Comparison of ENCODE assay signal across 25 cellular contexts in the genomic region with DNA sequence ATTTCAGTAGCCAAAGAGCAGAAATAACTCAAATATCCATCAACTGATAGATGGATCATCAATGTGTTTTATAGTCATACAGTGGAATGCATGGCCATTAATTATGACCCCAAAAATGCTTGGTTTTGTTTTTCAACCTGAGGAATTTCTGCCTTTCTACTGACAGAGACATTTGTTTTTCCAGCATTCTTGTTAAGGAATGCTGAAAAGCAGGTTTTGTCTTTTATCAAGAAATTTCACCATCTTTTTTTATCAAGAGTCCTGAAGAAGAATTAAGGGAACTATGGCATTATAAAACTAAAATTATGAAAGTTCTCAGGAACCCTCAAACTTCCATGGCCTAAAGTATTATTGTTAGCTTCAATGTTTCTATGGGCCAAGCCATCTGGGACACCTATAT.
DNase-seq lines count a peak whose midpoint lies in the region; ATAC-seq, FAIRE-seq and TF ChIP-seq lines count a peak whose summit lies in the region.
"Had no signal": no experiment of that assay in that cellular context is flagged by ENCODE, and none has a peak within 500 bp of the region (broad histone marks: within the 10 kb centered on the region; RNA-seq: fewer than 3 reads in every experiment).

No MANE protein-coding gene starts in this region.

- no peak overlapping the region for H2BK15ac ChIP-seq in mesendoderm (replicated peaks; ENCODE audit: low read depth)

- no peaks in the 10 kb centered on the region for H3F3A ChIP-seq in GM23338 (replicated peaks; ENCODE audit: low read depth)

- DNase-seq in GM23338 (ENCODE audit: low spot score) (peak; percentile 53), M059J (ENCODE audit: low read depth) (peak; percentile 21), astrocyte (ENCODE audit: low read depth) (peak; percentile 27), mesendoderm (peak; percentile 27), NCI-H774 (lab: John Stamatoyannopoulos, UW) (no peak)
- DNase-seq in activated naive CD4-positive, alpha-beta T cell treated with anti-CD3 and anti-CD28 coated beads for 36 hours: no peak
- DNase-seq: 8988T; ACHN; AML-193; BE2C; CD4-positive, alpha-beta T cell; CD8-positive, alpha-beta memory T cell; COR-L47; DMS153; DND-41; GOT3; H9 had no signal

- H2AFZ ChIP-seq in GM23338 (no peak overlapping the region), astrocyte (ENCODE audit: low read depth, low read length) (no peak overlapping the region)

- H3K27ac ChIP-seq in GM23338 (ENCODE audit: low read depth) (no peak overlapping the region), astrocyte (ENCODE audit: low read depth, low read length) (no peak overlapping the region), mesendoderm (ENCODE audit: low read depth, low read length) (no peak overlapping the region)
- H3K27ac ChIP-seq: A549; BLaER1 treated with 17β-estradiol and CSF1 and Interleukin-3, amounts not matched to agents 10 nM and 100 nM had no signal

- H3K9me3 Mint-ChIP-seq in GM23338 (peaks cover 20% of the 10 kb centered on the region), astrocyte (ENCODE audit: unreplicated experiment) (peaks cover 6% of the 10 kb centered on the region)
- H3K9me3 Mint-ChIP-seq in activated naive CD4-positive, alpha-beta T cell treated with anti-CD3 and anti-CD28 coated beads for 36 hours: peaks cover 16% of the 10 kb centered on the region

- no peaks in the 10 kb centered on the region for H3K9me3 ChIP-seq in astrocyte (ENCODE audit: insufficient read depth, low read depth, low read length)
- H3K9me3 ChIP-seq: A549, BE2C had no signal

- no peak for TF ChIP-seq CTCF in GM23338 (conservative IDR thresholded peaks at IDR 0.05; ENCODE audit: low read depth in 2 of 2)
- no peak for TF ChIP-seq CTCF in astrocyte (IDR thresholded peaks at IDR 0.05; ENCODE audit: insufficient read depth, low read depth, low read length)

- no peaks in the 10 kb centered on the region for H3K27me3 ChIP-seq in GM23338 (ENCODE audit: insufficient read depth)
- no peaks in the 10 kb centered on the region for H3K27me3 ChIP-seq in astrocyte (ENCODE audit: insufficient read depth, low read length)
- H3K27me3 ChIP-seq in mesendoderm (ENCODE audit: insufficient read depth, low read length, poor library complexity): no peaks in the 10 kb centered on the region
- H3K27me3 ChIP-seq: BE2C; BLaER1 treated with 17β-estradiol and CSF1 and Interleukin-3, amounts not matched to agents 10 nM and 100 nM had no signal

- H3K18ac ChIP-seq in mesendoderm (ENCODE audit: low read length): no peak overlapping the region

- H4K8ac ChIP-seq in mesendoderm (ENCODE audit: low read depth, low read length): no peak overlapping the region

- H3K9me2 ChIP-seq in GM23338 (ENCODE audit: insufficient read depth): no peaks in the 10 kb centered on the region

- H3K56ac ChIP-seq in mesendoderm (ENCODE audit: low read length): no peak overlapping the region

- CTCF ChIA-PET in activated naive CD4-positive, alpha-beta T cell treated with anti-CD3 and anti-CD28 coated beads for 36 hours (lab: Charles Lee): no interaction called here

- no peak overlapping the region for H3K4me3 ChIP-seq in GM23338
- H3K4me3 ChIP-seq in astrocyte (ENCODE audit: insufficient read depth, low read depth, low read length): no peak overlapping the region
- H3K4me3 ChIP-seq in mesendoderm (ENCODE audit: low read length): no peak overlapping the region
- H3K4me3 ChIP-seq: A549; BLaER1 treated with 17β-estradiol and CSF1 and Interleukin-3, amounts not matched to agents 10 nM and 100 nM had no signal

- H3K4me1 ChIP-seq in GM23338 (ENCODE audit: insufficient read depth) (peaks cover 7% of the 10 kb centered on the region; the same call in 1 of the 2 replicates), astrocyte (ENCODE audit: insufficient read depth, low read length) (no peaks in the 10 kb centered on the region), mesendoderm (ENCODE audit: control insufficient read depth, low read depth, low read length) (no peaks in the 10 kb centered on the region)
- H3K4me1 ChIP-seq: A549; BE2C; BLaER1 treated with 17β-estradiol and CSF1 and Interleukin-3, amounts not matched to agents 10 nM and 100 nM had no signal

- intact Hi-C loops in activated naive CD4-positive, alpha-beta T cell treated with anti-CD3 and anti-CD28 coated beads for 36 hours (cut with micrococcal nuclease): no loop called here

- H3K9ac ChIP-seq in astrocyte (ENCODE audit: low read length) (no peak overlapping the region), mesendoderm (ENCODE audit: low read length) (no peak overlapping the region)
- H3K9ac ChIP-seq: BLaER1 treated with 17β-estradiol and CSF1 and Interleukin-3, amounts not matched to agents 10 nM and 100 nM had no signal

- FAIRE-seq in astrocyte (lab: Jason Lieb, UNC): no peak
- FAIRE-seq: A549, G401.6, GM12892 had no signal

- H3K27ac Mint-ChIP-seq in GM23338: no peak overlapping the region
- no peak overlapping the region for H3K27ac Mint-ChIP-seq in astrocyte (ENCODE audit: unreplicated experiment)
- no peak overlapping the region for H3K27ac Mint-ChIP-seq in activated naive CD4-positive, alpha-beta T cell treated with anti-CD3 and anti-CD28 coated beads for 36 hours
- H3K27ac Mint-ChIP-seq: CD14-positive monocyte; CD4-positive, alpha-beta T cell; CD8-positive, alpha-beta memory T cell had no signal

- H4K5ac ChIP-seq in mesendoderm (ENCODE audit: low read length): no peak overlapping the region

- no peak overlapping the region for H2AK5ac ChIP-seq in mesendoderm (ENCODE audit: low read length)

- H3K4me1 Mint-ChIP-seq in GM23338: 0 out of 3 replicates have a peak, but pooled peaks cover 4% of the 10 kb centered on the region
- no peaks in the 10 kb centered on the region for H3K4me1 Mint-ChIP-seq in astrocyte (ENCODE audit: low read depth, unreplicated experiment)
- no peaks in the 10 kb centered on the region for H3K4me1 Mint-ChIP-seq in activated naive CD4-positive, alpha-beta T cell treated with anti-CD3 and anti-CD28 coated beads for 36 hours (ENCODE audit: low read depth)
- H3K4me1 Mint-ChIP-seq: CD14-positive monocyte; CD8-positive, alpha-beta memory T cell had no signal

- no peak overlapping the region for H2BK5ac ChIP-seq in mesendoderm (ENCODE audit: low read length)

- H3K4me2 ChIP-seq in GM23338: no peak overlapping the region
- no peak overlapping the region for H3K4me2 ChIP-seq in astrocyte (ENCODE audit: low read length)
- H3K4me2 ChIP-seq in mesendoderm (ENCODE audit: low read length): no peak overlapping the region
- H3K4me2 ChIP-seq: A549; BLaER1 treated with 17β-estradiol and CSF1 and Interleukin-3, amounts not matched to agents 10 nM and 100 nM had no signal

- no peak overlapping the region for H3K4ac ChIP-seq in mesendoderm (ENCODE audit: low read depth, low read length)

- ATAC-seq in GM23338 (no peak), HG03469 (IDR thresholded peaks at IDR 0.05; ENCODE audit: unreplicated experiment) (no peak), GM19395 (IDR thresholded peaks at IDR 0.05; ENCODE audit: unreplicated experiment) (no peak)
- ATAC-seq: A549, HCT116 had no signal

- H3K79me2 ChIP-seq in GM23338 (replicated peaks; ENCODE audit: insufficient read depth) (no peaks in the 10 kb centered on the region), astrocyte (ENCODE audit: insufficient read depth, low read length) (no peaks in the 10 kb centered on the region), mesendoderm (ENCODE audit: control insufficient read depth, insufficient read depth, low read length) (no peaks in the 10 kb centered on the region)

- no peaks in the 10 kb centered on the region for H3K79me1 ChIP-seq in mesendoderm (ENCODE audit: low read length)

- H3K27me3 Mint-ChIP-seq in GM23338 (ENCODE audit: insufficient read depth, low read depth, poor library complexity) (peaks cover 2% of the 10 kb centered on the region), astrocyte (ENCODE audit: low read depth, unreplicated experiment) (no peaks in the 10 kb centered on the region)
- no peaks in the 10 kb centered on the region for H3K27me3 Mint-ChIP-seq in activated naive CD4-positive, alpha-beta T cell treated with anti-CD3 and anti-CD28 coated beads for 36 hours (ENCODE audit: low read depth)
- H3K27me3 Mint-ChIP-seq: CD4-positive, alpha-beta T cell; CD8-positive, alpha-beta memory T cell had no signal

- H4K20me1 ChIP-seq in GM23338 (replicated peaks; ENCODE audit: insufficient read depth) (no peaks in the 10 kb centered on the region), astrocyte (ENCODE audit: insufficient read depth, low read length) (no peaks in the 10 kb centered on the region)
- H4K20me1 ChIP-seq: BLaER1 treated with 17β-estradiol and CSF1 and Interleukin-3, amounts not matched to agents 10 nM and 100 nM had no signal

- H3K36me3 ChIP-seq in GM23338 (ENCODE audit: insufficient read depth): peaks cover 6% of the 10 kb centered on the region; the same call in 1 of the 2 replicates
- no peaks in the 10 kb centered on the region for H3K36me3 ChIP-seq in astrocyte (ENCODE audit: insufficient read depth, low read length)
- H3K36me3 ChIP-seq in mesendoderm (ENCODE audit: control insufficient read depth, insufficient read depth, low read length): no peaks in the 10 kb centered on the region
- H3K36me3 ChIP-seq: BE2C; BLaER1 treated with 17β-estradiol and CSF1 and Interleukin-3, amounts not matched to agents 10 nM and 100 nM had no signal

- H3K23ac ChIP-seq in mesendoderm (ENCODE audit: low read length): no peak overlapping the region

- no peak overlapping the region for H2BK120ac ChIP-seq in mesendoderm (ENCODE audit: low read depth, low read length)

- peaks cover 23% of the 10 kb centered on the region for H3K36me3 Mint-ChIP-seq in GM23338 (ENCODE audit: low read depth)
- no peaks in the 10 kb centered on the region for H3K36me3 Mint-ChIP-seq in astrocyte (ENCODE audit: low read depth, unreplicated experiment)
- no peaks in the 10 kb centered on the region for H3K36me3 Mint-ChIP-seq in activated naive CD4-positive, alpha-beta T cell treated with anti-CD3 and anti-CD28 coated beads for 36 hours (ENCODE audit: low read depth)
- H3K36me3 Mint-ChIP-seq: CD14-positive monocyte; CD8-positive, alpha-beta memory T cell had no signal

- H3K4me3 Mint-ChIP-seq in GM23338: no peak overlapping the region
- no peak overlapping the region for H3K4me3 Mint-ChIP-seq in astrocyte (ENCODE audit: unreplicated experiment)
- no peak overlapping the region for H3K4me3 Mint-ChIP-seq in activated naive CD4-positive, alpha-beta T cell treated with anti-CD3 and anti-CD28 coated beads for 36 hours
- H3K4me3 Mint-ChIP-seq: CD14-positive monocyte; CD4-positive, alpha-beta T cell; CD8-positive, alpha-beta memory T cell; H9 had no signal

TF ChIP-seq in GM23338, 12 proteins besides CTCF, POLR2A, EP300 and RAD21 (continues in another document):
- TF ChIP-seq, protein P1, sequence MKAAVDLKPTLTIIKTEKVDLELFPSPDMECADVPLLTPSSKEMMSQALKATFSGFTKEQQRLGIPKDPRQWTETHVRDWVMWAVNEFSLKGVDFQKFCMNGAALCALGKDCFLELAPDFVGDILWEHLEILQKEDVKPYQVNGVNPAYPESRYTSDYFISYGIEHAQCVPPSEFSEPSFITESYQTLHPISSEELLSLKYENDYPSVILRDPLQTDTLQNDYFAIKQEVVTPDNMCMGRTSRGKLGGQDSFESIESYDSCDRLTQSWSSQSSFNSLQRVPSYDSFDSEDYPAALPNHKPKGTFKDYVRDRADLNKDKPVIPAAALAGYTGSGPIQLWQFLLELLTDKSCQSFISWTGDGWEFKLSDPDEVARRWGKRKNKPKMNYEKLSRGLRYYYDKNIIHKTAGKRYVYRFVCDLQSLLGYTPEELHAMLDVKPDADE (IDR thresholded peaks at IDR 0.05): no peak
- no peak for TF ChIP-seq CREB1 (CRISPR knock-in tag; IDR thresholded peaks at IDR 0.05; ENCODE audit: low read depth)

Comparison
In these comparisons a context has a peak if more than half of its experiments do, and no peak if none do; other contexts are left out.
1. DNase-seq: peak in GM23338 (single experiment), M059J (single experiment), astrocyte (single experiment) and mesendoderm (single experiment); none in activated naive CD4-positive, alpha-beta T cell treated with anti-CD3 and anti-CD28 coated beads for 36 hours (single experiment) and NCI-H774 (single experiment).